In the genomic region with DNA sequence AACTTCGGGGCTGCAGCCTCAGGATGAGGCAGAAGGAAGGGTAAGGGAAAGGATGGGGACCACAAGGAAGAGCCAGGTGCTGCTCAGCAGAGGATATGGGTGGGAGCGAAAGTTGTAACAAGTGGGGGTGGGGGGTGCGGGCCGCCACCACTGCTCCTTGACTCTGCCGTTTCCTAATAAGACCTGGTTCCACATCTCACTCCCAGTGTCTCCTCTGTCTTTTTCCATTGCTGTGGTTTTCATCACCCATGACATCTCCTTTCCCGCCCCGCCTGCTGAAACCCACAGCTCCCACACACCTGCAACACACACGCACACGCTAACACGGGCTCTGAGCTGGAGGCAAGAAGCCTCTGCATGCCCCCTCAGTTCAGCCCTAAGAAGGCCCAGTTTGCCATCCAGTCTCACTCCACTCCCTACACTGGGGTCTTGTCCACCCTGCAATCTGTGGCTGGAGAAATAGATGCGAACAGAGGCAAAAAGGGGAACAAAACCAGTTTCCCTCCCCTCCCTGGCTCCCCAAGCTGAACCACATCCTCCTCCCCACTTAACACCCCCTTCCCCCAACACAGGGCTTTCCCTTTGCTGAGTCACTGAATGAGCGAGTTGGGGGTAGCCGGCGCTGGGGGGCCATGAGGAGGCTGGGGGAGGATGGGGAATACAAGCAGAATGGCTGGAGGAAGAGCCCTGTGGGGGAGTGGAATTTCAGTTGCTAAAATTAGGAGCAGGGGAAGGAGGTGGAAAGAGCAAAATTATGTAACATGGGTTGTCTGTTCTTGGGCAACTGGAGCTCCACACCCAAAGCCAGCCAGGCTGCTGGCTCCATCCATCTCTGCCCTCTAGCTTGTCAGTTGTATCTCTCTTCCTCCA, we compare ENCODE assay signal across 10 cellular contexts. TPM values are rescaled to one million over a fixed set of nuclear protein-coding genes. Genes with fewer than 3 reads are reported as not detected.
DNase-seq lines count a peak whose midpoint lies in the region; ATAC-seq and TF ChIP-seq lines count a peak whose summit lies in the region.
"Had no signal": no experiment of that assay in that cellular context is flagged by ENCODE, and none has a peak within 500 bp of the region (broad histone marks: within the 10 kb centered on the region; RNA-seq: fewer than 3 reads in every experiment).

No MANE protein-coding gene starts in this region.

- H2AFZ ChIP-seq in SU-DHL-6 (ENCODE audit: low read depth, low read length, severe bottlenecking) (no peak overlapping the region), mesenchymal stem cell (ENCODE audit: low read depth, low read length) (no peak overlapping the region)

- peak overlapping the region; percentile 48 for H2BK5ac ChIP-seq in mesenchymal stem cell (ENCODE audit: low read depth, low read length, poor library complexity, severe bottlenecking)

- peak overlapping the region; percentile 41 for H3K4me3 ChIP-seq in SU-DHL-6 (ENCODE audit: insufficient read depth, low read length, poor library complexity, severe bottlenecking)
- H3K4me3 ChIP-seq in mesenchymal stem cell (ENCODE audit: insufficient read depth in 1 of 2, low read depth in 1 of 2, low read length in 2 of 2) = no peak overlapping the region
- H3K4me3 ChIP-seq in thymus (ENCODE audit: low read length) = peak overlapping the region; percentile 3

- H2BK15ac ChIP-seq in mesenchymal stem cell (ENCODE audit: low read depth, poor library complexity, severe bottlenecking) = peak overlapping the region; percentile 98

- H4K8ac ChIP-seq in mesenchymal stem cell (ENCODE audit: low read length) = peak overlapping the region; percentile 79

- peaks cover 25% of the 10 kb centered on the region for H3K4me1 ChIP-seq in mesenchymal stem cell (ENCODE audit: control insufficient read depth, insufficient read depth, low read depth, low read length)
- H3K4me1 ChIP-seq in thymus (ENCODE audit: control insufficient read depth, insufficient read depth, low read length) = peaks cover 43% of the 10 kb centered on the region
- peaks cover 10% of the 10 kb centered on the region for H3K4me1 ChIP-seq in foreskin keratinocyte

- H3K9me3 ChIP-seq in SU-DHL-6 (ENCODE audit: insufficient read depth, low read length) (no peaks in the 10 kb centered on the region), mesenchymal stem cell (ENCODE audit: control insufficient read depth, low read length) (no peaks in the 10 kb centered on the region), thymus (ENCODE audit: control insufficient read depth) (no peaks in the 10 kb centered on the region)

- no peak overlapping the region for H3K23ac ChIP-seq in mesenchymal stem cell (ENCODE audit: low read length in 2 of 2)

- peaks cover 80% of the 10 kb centered on the region for H3F3A ChIP-seq in SU-DHL-6 (ENCODE audit: insufficient read depth)

- TF ChIP-seq CTCF in SU-DHL-6 (IDR thresholded peaks at IDR 0.05; ENCODE audit: insufficient read depth, low read length, poor library complexity, severe bottlenecking) (no peak), foreskin keratinocyte (conservative IDR thresholded peaks at IDR 0.05) (no peak)

- peak overlapping the region; percentile 94 for H3K27ac ChIP-seq in SU-DHL-6 (ENCODE audit: low read depth, low read length)
- H3K27ac ChIP-seq in angular gyrus (ENCODE audit: low read depth, low read length) = peak overlapping the region; percentile 87
- H3K27ac ChIP-seq in mesenchymal stem cell (ENCODE audit: low read length, poor library complexity, severe bottlenecking) = peak overlapping the region; percentile 85
- H3K27ac ChIP-seq in thymus (ENCODE audit: low read depth) = peak overlapping the region; percentile 71
- H3K27ac ChIP-seq in foreskin keratinocyte = no peak overlapping the region

- H4K91ac ChIP-seq in mesenchymal stem cell (ENCODE audit: low read length) = peak overlapping the region; percentile 93

- H3K36me3 ChIP-seq in SU-DHL-6 (ENCODE audit: low read length) (no peaks in the 10 kb centered on the region), mesenchymal stem cell (ENCODE audit: control insufficient read depth in 1 of 2, insufficient read depth in 2 of 2, low read depth in 1 of 2, low read length in 2 of 2) (peaks cover 31 to 64% of the 10 kb centered on the region in 2 experiments), thymus (ENCODE audit: control insufficient read depth, insufficient read depth) (peaks cover 7% of the 10 kb centered on the region)

- H3K9ac ChIP-seq in SU-DHL-6 (ENCODE audit: low read length) = peak overlapping the region; percentile 69
- H3K9ac ChIP-seq in mesenchymal stem cell (ENCODE audit: low read length) = no peak overlapping the region

- peak overlapping the region in 1 of 2 experiments; percentile 45 for H3K14ac ChIP-seq in mesenchymal stem cell (ENCODE audit: low read length in 2 of 2)

- H3K4ac ChIP-seq in mesenchymal stem cell (ENCODE audit: low read depth in 1 of 2, low read length in 2 of 2) = peak overlapping the region; percentile 5 to 93

- H3K79me2 ChIP-seq in SU-DHL-6 (ENCODE audit: insufficient read depth, low read length) = peaks cover 13% of the 10 kb centered on the region; the same call in 1 of the 2 replicates

- peaks cover 22% of the 10 kb centered on the region for H3K79me1 ChIP-seq in mesenchymal stem cell (replicated peaks; ENCODE audit: low read length, poor library complexity, severe bottlenecking)

- H4K20me1 ChIP-seq in SU-DHL-6 (ENCODE audit: low read depth, low read length) = no peaks in the 10 kb centered on the region

- no peaks in the 10 kb centered on the region for H3K27me3 ChIP-seq in SU-DHL-6 (ENCODE audit: low read length)
- no peaks in the 10 kb centered on the region for H3K27me3 ChIP-seq in mesenchymal stem cell (ENCODE audit: control insufficient read depth in 1 of 2, insufficient read depth in 1 of 2, low read length in 2 of 2)
- H3K27me3 ChIP-seq in thymus (ENCODE audit: control insufficient read depth, insufficient read depth) = no peaks in the 10 kb centered on the region
- no peaks in the 10 kb centered on the region for H3K27me3 ChIP-seq in foreskin keratinocyte

- H3K18ac ChIP-seq in mesenchymal stem cell (ENCODE audit: low read depth in 1 of 2, low read length in 2 of 2) = peak overlapping the region; percentile 93 to 95

- no peaks in the 10 kb centered on the region for H3K9me2 ChIP-seq in SU-DHL-6 (replicated peaks; ENCODE audit: insufficient read depth, low read length)

- ATAC-seq in GM18868 (IDR thresholded peaks at IDR 0.05; ENCODE audit: unreplicated experiment) = peak; percentile 39
- ATAC-seq in GM18520 (IDR thresholded peaks at IDR 0.05; ENCODE audit: unreplicated experiment) = no peak
- ATAC-seq in foreskin keratinocyte = no peak
- no peak for ATAC-seq in HG02884 (IDR thresholded peaks at IDR 0.05; ENCODE audit: unreplicated experiment)

- H3K4me2 ChIP-seq in SU-DHL-6 (ENCODE audit: low read depth, low read length, poor library complexity, severe bottlenecking) (peak overlapping the region; percentile 77), mesenchymal stem cell (ENCODE audit: low read length, poor library complexity, severe bottlenecking) (no peak overlapping the region)

- H2BK12ac ChIP-seq in mesenchymal stem cell (ENCODE audit: low read length in 2 of 2) = peak overlapping the region; percentile 59 to 93

- peak overlapping the region; percentile 57 for H2AK5ac ChIP-seq in mesenchymal stem cell (ENCODE audit: low read length, severe bottlenecking)

- peak overlapping the region; percentile 96 for H2BK120ac ChIP-seq in mesenchymal stem cell (ENCODE audit: low read depth, low read length)

- WGBS in mesenchymal stem cell = 80% methylated on average over 14 of the region's 14 CpGs
- 5% methylated on average over 14 of the region's 14 CpGs for WGBS in thymus

- DNase-seq in mesenchymal stem cell = peak; percentile 40
- DNase-seq in foreskin keratinocyte = no peak

RNA-seq across cellular contexts. Expression of a gene that starts 11.5 kb away (rescaled TPM):
- 19.3 TPM for polyA plus RNA-seq in mesenchymal stem cell (2013, experiment 1 of 2)
- polyA plus RNA-seq in mesenchymal stem cell (2013, experiment 2 of 2) = 17.1 TPM
- 23.6 TPM for polyA plus RNA-seq in thymus
- 14.7 and 16.2 TPM in 2 replicates for total RNA-seq in foreskin keratinocyte
- polyA plus RNA-seq in foreskin keratinocyte = 19.5 and 19.8 TPM in 2 replicates

RNA-seq across cellular contexts. Expression of a gene that starts 12.5 kb away (rescaled TPM):
- 1.7 TPM for polyA plus RNA-seq in mesenchymal stem cell (2013, experiment 1 of 2)
- 1.5 TPM for polyA plus RNA-seq in mesenchymal stem cell (2013, experiment 2 of 2)
- polyA plus RNA-seq in thymus = 2.5 TPM
- 0.56 and 0.75 TPM in 2 replicates for total RNA-seq in foreskin keratinocyte
- polyA plus RNA-seq in foreskin keratinocyte = 0.65 and 1.2 TPM in 2 replicates

RNA-seq across cellular contexts. Expression of a gene that starts 13.2 kb away (rescaled TPM):
- polyA plus RNA-seq in mesenchymal stem cell (2013, experiment 1 of 2) = 0.06 TPM
- polyA plus RNA-seq in mesenchymal stem cell (2013, experiment 2 of 2) = not detected
- polyA plus RNA-seq in thymus (2.2 TPM), foreskin keratinocyte (not detected in 2 replicates)
- not detected in 2 replicates for total RNA-seq in foreskin keratinocyte
- total RNA-seq: NCI-H460 had no signal
- polyA plus RNA-seq: neural cell had no signal

RNA-seq across cellular contexts. Expression of a gene that starts 16.5 kb away (rescaled TPM):
- not detected for polyA plus RNA-seq in mesenchymal stem cell (2013, experiment 1 of 2)
- polyA plus RNA-seq in mesenchymal stem cell (2013, experiment 2 of 2) = 0.03 TPM
- polyA plus RNA-seq in thymus (1.4 TPM), foreskin keratinocyte (4.5 and 9.2 TPM in 2 replicates)
- 4.7 and 10.5 TPM in 2 replicates for total RNA-seq in foreskin keratinocyte
- total RNA-seq: NCI-H460 had no signal
- polyA plus RNA-seq: neural cell had no signal

RNA-seq across cellular contexts. Expression of a gene that starts 17.1 kb away (rescaled TPM):
- 151 TPM for polyA plus RNA-seq in mesenchymal stem cell (2013, experiment 1 of 2)
- polyA plus RNA-seq in mesenchymal stem cell (2013, experiment 2 of 2) = 154 TPM
- polyA plus RNA-seq in thymus (761 TPM), foreskin keratinocyte (258 and 281 TPM in 2 replicates)
- total RNA-seq in foreskin keratinocyte = 425 and 443 TPM in 2 replicates

Comparison
In these comparisons a context has a peak if more than half of its experiments do, and no peak if none do; other contexts are left out.
1. H3K4me3 ChIP-seq: peak in SU-DHL-6 (single experiment) and thymus (single experiment); none in mesenchymal stem cell (0 of 2).